Comparison of ENCODE assay signal across 1 cellular context in genomic region chr11:46237248-46238077, GRCh38.
TF ChIP-seq lines count a peak whose summit lies in the region.

No MANE protein-coding gene starts in this region.

TF ChIP-seq in K562, 482 proteins besides CTCF, POLR2A, EP300 and RAD21 (continued from another document and continues in another):
- TF ChIP-seq RNF219 (CRISPR knock-in tag; IDR thresholded peaks at IDR 0.05) (no peak), NFYB (IDR thresholded peaks at IDR 0.05; ENCODE audit: extremely low read depth, insufficient read length) (no peak), SOX6 (IDR thresholded peaks at IDR 0.05) (peak; percentile 54), CEBPB (tag; IDR thresholded peaks at IDR 0.05) (no peak), CHAMP1 (IDR thresholded peaks at IDR 0.05) (no peak), ZSCAN29 (IDR thresholded peaks at IDR 0.05) (no peak), NFIC (IDR thresholded peaks at IDR 0.05) (peak; percentile 39; the same call in 1 of the 2 replicates), NONO (IDR thresholded peaks at IDR 0.05; ENCODE audit: low read depth in 2 of 2, low read length in 1 of 2) (no peak; a peak in 1 of 4 replicates), FOXA1 (IDR thresholded peaks at IDR 0.05; ENCODE audit: borderline replicate concordance) (no peak), ZNF224 (CRISPR knock-in tag; IDR thresholded peaks at IDR 0.05) (peak; percentile 83; the same call in 1 of the 2 replicates), ZBTB9 (CRISPR knock-in tag; IDR thresholded peaks at IDR 0.05) (no peak; the same call in 1 of the 2 replicates), GTF2B (IDR thresholded peaks at IDR 0.05; ENCODE audit: extremely low read depth, insufficient read length) (no peak), SETDB1 (IDR thresholded peaks at IDR 0.05; ENCODE audit: low read length) (no peak), ZNF668 (CRISPR knock-in tag; IDR thresholded peaks at IDR 0.05) (no peak), SMARCA4 (IDR thresholded peaks at IDR 0.05) (peak; percentile 97), C11orf30 (IDR thresholded peaks at IDR 0.05; ENCODE audit: low read depth) (peak; percentile 71), ZNF263 (CRISPR knock-in tag; IDR thresholded peaks at IDR 0.05; ENCODE audit: borderline replicate concordance) (0 out of 2 replicates have a peak, but pooled peaks have one; percentile 41), ZFPM2 (CRISPR knock-in tag; IDR thresholded peaks at IDR 0.05) (no peak), STAT5B (CRISPR knock-in tag; IDR thresholded peaks at IDR 0.05) (no peak), JUNB (CRISPR knock-in tag; conservative IDR thresholded peaks at IDR 0.05) (peak; percentile 80), STAT6 (CRISPR knock-in tag; IDR thresholded peaks at IDR 0.05) (no peak), PHF20 (IDR thresholded peaks at IDR 0.05; ENCODE audit: partially characterized antibody) (peak; percentile 6), TEAD1 (CRISPR knock-in tag; IDR thresholded peaks at IDR 0.05) (peak in 1 of 2 experiments; percentile 80; a peak in 1 of 4 replicates), PRDM10 (IDR thresholded peaks at IDR 0.05; ENCODE audit: partially characterized antibody) (peak; percentile 85), DNMT1 (IDR thresholded peaks at IDR 0.05) (no peak), PCBP1 (IDR thresholded peaks at IDR 0.05; ENCODE audit: low read depth, low read length, poor library complexity, severe bottlenecking) (peak; percentile 88), NELFE (IDR thresholded peaks at IDR 0.05; ENCODE audit: insufficient read depth, insufficient read length) (no peak), ZBTB7A (IDR thresholded peaks at IDR 0.05; ENCODE audit: borderline replicate concordance, control insufficient read depth, low read depth, low read length) (no peak), FOXP1 (CRISPR knock-in tag; IDR thresholded peaks at IDR 0.05) (peak; percentile 86; the same call in 1 of the 2 replicates), ID3 (CRISPR knock-in tag; IDR thresholded peaks at IDR 0.05) (no peak), ID3 (tag; IDR thresholded peaks at IDR 0.05) (peak; percentile 53; the same call in 1 of the 2 replicates), TBP (optimal IDR thresholded peaks at IDR 0.05; ENCODE audit: low read depth, low read length) (peak; percentile 73), STAG1 (CRISPR knock-in tag; IDR thresholded peaks at IDR 0.05; ENCODE audit: borderline replicate concordance) (no peak), ZBED1 (IDR thresholded peaks at IDR 0.05) (peak; percentile 88; the same call in 1 of the 2 replicates), ATF7 (IDR thresholded peaks at IDR 0.05) (peak; percentile 90), BRF2 (IDR thresholded peaks at IDR 0.05; ENCODE audit: borderline replicate concordance, insufficient read depth, insufficient read length) (no peak), ZMIZ1 (IDR thresholded peaks at IDR 0.05; ENCODE audit: low read depth in 2 of 2, low read length in 2 of 2) (peak in 1 of 2 experiments; percentile 67; a peak in 1 of 4 replicates), SMARCE1 (IDR thresholded peaks at IDR 0.05) (peak; percentile 97), KLF1 (tag; IDR thresholded peaks at IDR 0.05) (peak; percentile 32; the same call in 1 of the 2 replicates), E2F4 (CRISPR knock-in tag; IDR thresholded peaks at IDR 0.05; ENCODE audit: low read depth) (no peak), HNRNPK (IDR thresholded peaks at IDR 0.05; ENCODE audit: low read depth, low read length, poor library complexity, severe bottlenecking) (no peak), ZNF778 (CRISPR knock-in tag; IDR thresholded peaks at IDR 0.05) (no peak), PHF21A (IDR thresholded peaks at IDR 0.05; ENCODE audit: borderline replicate concordance, low read depth) (peak; percentile 84; the same call in 1 of the 2 replicates), SMARCC2 (IDR thresholded peaks at IDR 0.05; ENCODE audit: low read depth) (peak; percentile 87), ZNF175 (CRISPR knock-in tag; IDR thresholded peaks at IDR 0.05; ENCODE audit: low read depth) (peak; percentile 88), ZNF174 (CRISPR knock-in tag; IDR thresholded peaks at IDR 0.05) (no peak)
